8 cellular contexts compared by ENCODE assay signal in the genomic region with DNA sequence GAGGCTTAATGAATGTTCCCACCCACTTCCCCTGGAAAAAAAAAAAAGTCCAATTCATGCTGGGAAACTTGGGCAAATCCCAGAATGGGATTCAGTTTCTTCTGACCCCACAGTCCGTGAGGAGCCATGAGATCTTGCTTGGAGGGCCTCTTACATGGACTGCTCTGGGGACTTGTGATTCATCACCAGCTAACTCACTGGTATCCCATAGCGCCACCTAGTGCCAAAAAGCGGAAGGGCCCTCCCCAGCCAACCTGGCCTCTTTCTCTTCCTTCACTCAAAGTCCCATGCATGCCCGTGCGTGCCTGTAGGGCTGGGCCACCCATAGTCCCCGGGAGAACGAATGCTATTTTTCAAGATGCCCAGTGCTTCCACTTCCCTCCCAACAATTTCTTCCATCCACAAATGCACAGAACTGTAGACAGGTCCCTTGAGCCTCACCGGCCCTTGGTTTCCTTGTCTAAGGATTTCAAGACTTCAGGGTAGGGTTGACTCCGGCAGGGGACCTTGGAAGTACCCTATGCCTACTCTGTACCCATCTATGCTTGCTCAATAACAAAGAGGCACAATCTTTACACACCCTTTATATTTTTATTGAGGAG. TPM values are rescaled to one million over a fixed set of nuclear protein-coding genes. Genes with fewer than 3 reads are reported as not detected.
A peak's percentile ranks its signal among the peaks of the same experiment; 100 is the strongest.
DNase-seq lines count a peak whose midpoint lies in the region; ATAC-seq and TF ChIP-seq lines count a peak whose summit lies in the region.

No MANE protein-coding gene starts in this region.

- ATAC-seq in GM18867 (IDR thresholded peaks at IDR 0.05; ENCODE audit: unreplicated experiment) (peak; percentile 78), HG03280 (IDR thresholded peaks at IDR 0.05; ENCODE audit: unreplicated experiment) (peak; percentile 62), right lobe of liver (peak; percentile 85 to 89 (median 86))

- peak; percentile 88 for DNase-seq in AG08396 (ENCODE audit: low spot score)
- DNase-seq in NCI-H510A treated with DMSO at 0.1 percent for 48 hours (lab: John Stamatoyannopoulos, UW) = peak; percentile 61
- peak; percentile 68 to 88 for DNase-seq in activated CD4-positive, alpha-beta T cell treated with anti-CD3 and anti-CD28 coated beads for 4 hours
- peak; percentile 88 for DNase-seq in colonic mucosa
- DNase-seq in right lobe of liver = peak; percentile 76 to 85 (median 80)
- peak; percentile 71 to 75 for DNase-seq in stimulated activated CD4-positive, alpha-beta T cell treated with anti-CD3 and anti-CD28 coated beads, Interleukin-4, amount 100 ng/mL, for 48 hours (ENCODE audit: low read depth in 2 of 2)

- H3K4me3 ChIP-seq in colonic mucosa = no peak overlapping the region
- H3K4me3 ChIP-seq in right lobe of liver = no peak overlapping the region

- WGBS in right lobe of liver (ENCODE audit: insufficient coverage, low coverage, low lambda C conversion rate, missing lambda C conversion rate) = 11% methylated on average over 3 of the region's 9 CpGs

- H3K36me3 ChIP-seq in colonic mucosa = no peaks in the 10 kb centered on the region
- H3K36me3 ChIP-seq in right lobe of liver = no peaks in the 10 kb centered on the region

- TF ChIP-seq CTCF in colonic mucosa (IDR thresholded peaks at IDR 0.05) = peak; percentile 83
- TF ChIP-seq CTCF in right lobe of liver (IDR thresholded peaks at IDR 0.05) = peak; percentile 85 to 91 (median 91)

- H3K27ac ChIP-seq in colonic mucosa (no peak overlapping the region), right lobe of liver (no peak overlapping the region)

- H3K9ac ChIP-seq in colonic mucosa (ENCODE audit: low read depth in 2 of 2, low read length in 2 of 2) = no peak overlapping the region

- H3K9me3 ChIP-seq in colonic mucosa (no peaks in the 10 kb centered on the region), right lobe of liver (no peaks in the 10 kb centered on the region)

- peaks cover 13% of the 10 kb centered on the region for H3K27me3 ChIP-seq in colonic mucosa
- H3K27me3 ChIP-seq in right lobe of liver = no peaks in the 10 kb centered on the region

- TF ChIP-seq POLR2A in right lobe of liver (IDR thresholded peaks at IDR 0.05) = no peak

- intact Hi-C loops in colonic mucosa (cut with DNase I) = loop anchor here (5.0 kb wide), 2 partner anchors 109 to 129 kb away; no protein-coding TSS in a partner anchor
- intact Hi-C loops in right lobe of liver (cut with DNase I) = loop anchor here (10.0 kb wide), 2 partner anchors 102 to 132 kb away; no protein-coding TSS in a partner anchor

- H3K4me1 ChIP-seq in colonic mucosa (no peaks in the 10 kb centered on the region), right lobe of liver (peaks cover 0 to 5% (median 2%) of the 10 kb centered on the region in 4 donors)

RNA-seq across cellular contexts. Expression of a gene that starts 5.1 kb away (rescaled TPM):
- total RNA-seq in colonic mucosa (1 to 10 TPM; 1.2 to 2.1 TPM), right lobe of liver (1 to 10 TPM; 1.2 to 4.1 (median 2.5) TPM)

RNA-seq across cellular contexts. Expression of a gene that starts 54.9 kb away (rescaled TPM):
- total RNA-seq in colonic mucosa (10 to 100 TPM in 1 of 2 donors, 1 to 10 TPM in 1; 8.2 to 10.4 TPM), right lobe of liver (1 to 10 TPM; 6.1 to 9.3 (median 8.1) TPM)
